ENCODE assay signal across 1 cellular context in the genomic region with DNA sequence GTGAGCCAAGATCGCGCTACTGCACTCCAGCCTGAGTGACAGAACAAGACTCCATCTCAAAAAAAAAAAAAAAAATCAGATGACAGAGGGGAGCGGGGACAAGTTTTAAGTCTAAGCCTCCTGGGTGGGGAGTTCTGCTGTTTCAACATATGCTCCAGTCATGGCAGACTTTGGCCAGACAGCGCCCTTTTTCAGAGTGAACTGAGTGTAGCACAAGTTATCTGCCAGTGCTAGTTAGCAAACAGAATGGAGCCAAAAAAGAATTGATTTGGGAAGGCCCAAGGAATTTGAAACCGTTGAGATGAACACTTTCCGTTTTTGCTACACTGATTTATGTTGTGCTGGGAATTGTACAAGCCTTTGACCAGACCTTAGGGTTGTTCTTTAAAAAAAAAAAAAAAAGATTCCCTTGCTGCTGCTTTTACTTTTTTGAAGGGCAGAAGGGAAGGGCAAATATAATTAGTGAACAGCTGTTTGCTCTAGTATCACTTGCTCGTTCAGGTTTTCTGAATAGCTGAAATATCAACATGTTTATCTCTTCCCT.
A peak's percentile ranks its signal among the peaks of the same experiment; 100 is the strongest.
TF ChIP-seq lines count a peak whose summit lies in the region.

No MANE protein-coding gene starts in this region.

TF ChIP-seq in K562, 482 proteins besides CTCF, POLR2A, EP300 and RAD21:
- TF ChIP-seq, protein P1, sequence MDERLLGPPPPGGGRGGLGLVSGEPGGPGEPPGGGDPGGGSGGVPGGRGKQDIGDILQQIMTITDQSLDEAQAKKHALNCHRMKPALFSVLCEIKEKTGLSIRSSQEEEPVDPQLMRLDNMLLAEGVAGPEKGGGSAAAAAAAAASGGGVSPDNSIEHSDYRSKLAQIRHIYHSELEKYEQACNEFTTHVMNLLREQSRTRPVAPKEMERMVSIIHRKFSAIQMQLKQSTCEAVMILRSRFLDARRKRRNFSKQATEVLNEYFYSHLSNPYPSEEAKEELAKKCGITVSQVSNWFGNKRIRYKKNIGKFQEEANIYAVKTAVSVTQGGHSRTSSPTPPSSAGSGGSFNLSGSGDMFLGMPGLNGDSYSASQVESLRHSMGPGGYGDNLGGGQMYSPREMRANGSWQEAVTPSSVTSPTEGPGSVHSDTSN (CRISPR knock-in tag; IDR thresholded peaks at IDR 0.05; ENCODE audit: low read depth), result no peak
- TF ChIP-seq, protein P1 (tag; conservative IDR thresholded peaks at IDR 0.05; ENCODE audit: low read depth), result 0 out of 2 replicates have a peak, but pooled peaks have one; percentile 14
- TF ChIP-seq, protein P2, sequence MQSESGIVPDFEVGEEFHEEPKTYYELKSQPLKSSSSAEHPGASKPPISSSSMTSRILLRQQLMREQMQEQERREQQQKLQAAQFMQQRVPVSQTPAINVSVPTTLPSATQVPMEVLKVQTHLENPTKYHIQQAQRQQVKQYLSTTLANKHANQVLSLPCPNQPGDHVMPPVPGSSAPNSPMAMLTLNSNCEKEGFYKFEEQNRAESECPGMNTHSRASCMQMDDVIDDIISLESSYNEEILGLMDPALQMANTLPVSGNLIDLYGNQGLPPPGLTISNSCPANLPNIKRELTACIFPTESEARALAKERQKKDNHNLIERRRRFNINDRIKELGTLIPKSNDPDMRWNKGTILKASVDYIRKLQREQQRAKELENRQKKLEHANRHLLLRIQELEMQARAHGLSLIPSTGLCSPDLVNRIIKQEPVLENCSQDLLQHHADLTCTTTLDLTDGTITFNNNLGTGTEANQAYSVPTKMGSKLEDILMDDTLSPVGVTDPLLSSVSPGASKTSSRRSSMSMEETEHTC (IDR thresholded peaks at IDR 0.05), result no peak
- TF ChIP-seq, protein P3, sequence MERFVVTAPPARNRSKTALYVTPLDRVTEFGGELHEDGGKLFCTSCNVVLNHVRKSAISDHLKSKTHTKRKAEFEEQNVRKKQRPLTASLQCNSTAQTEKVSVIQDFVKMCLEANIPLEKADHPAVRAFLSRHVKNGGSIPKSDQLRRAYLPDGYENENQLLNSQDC (CRISPR knock-in tag; IDR thresholded peaks at IDR 0.05), result no peak
- TF ChIP-seq, protein P4, sequence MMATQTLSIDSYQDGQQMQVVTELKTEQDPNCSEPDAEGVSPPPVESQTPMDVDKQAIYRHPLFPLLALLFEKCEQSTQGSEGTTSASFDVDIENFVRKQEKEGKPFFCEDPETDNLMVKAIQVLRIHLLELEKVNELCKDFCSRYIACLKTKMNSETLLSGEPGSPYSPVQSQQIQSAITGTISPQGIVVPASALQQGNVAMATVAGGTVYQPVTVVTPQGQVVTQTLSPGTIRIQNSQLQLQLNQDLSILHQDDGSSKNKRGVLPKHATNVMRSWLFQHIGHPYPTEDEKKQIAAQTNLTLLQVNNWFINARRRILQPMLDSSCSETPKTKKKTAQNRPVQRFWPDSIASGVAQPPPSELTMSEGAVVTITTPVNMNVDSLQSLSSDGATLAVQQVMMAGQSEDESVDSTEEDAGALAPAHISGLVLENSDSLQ (IDR thresholded peaks at IDR 0.05), result peak; percentile 55; the same call in 1 of the 2 replicates
- TF ChIP-seq ZNF274 (IDR thresholded peaks at IDR 0.05; ENCODE audit: borderline replicate concordance, low read depth, low read length), result no peak
- TF ChIP-seq, protein P5, sequence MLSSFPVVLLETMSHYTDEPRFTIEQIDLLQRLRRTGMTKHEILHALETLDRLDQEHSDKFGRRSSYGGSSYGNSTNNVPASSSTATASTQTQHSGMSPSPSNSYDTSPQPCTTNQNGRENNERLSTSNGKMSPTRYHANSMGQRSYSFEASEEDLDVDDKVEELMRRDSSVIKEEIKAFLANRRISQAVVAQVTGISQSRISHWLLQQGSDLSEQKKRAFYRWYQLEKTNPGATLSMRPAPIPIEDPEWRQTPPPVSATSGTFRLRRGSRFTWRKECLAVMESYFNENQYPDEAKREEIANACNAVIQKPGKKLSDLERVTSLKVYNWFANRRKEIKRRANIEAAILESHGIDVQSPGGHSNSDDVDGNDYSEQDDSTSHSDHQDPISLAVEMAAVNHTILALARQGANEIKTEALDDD (IDR thresholded peaks at IDR 0.05), result peak; percentile 53; the same call in 1 of the 2 replicates
- no peak for TF ChIP-seq NR2C2 (CRISPR knock-in tag; IDR thresholded peaks at IDR 0.05)
- TF ChIP-seq NR2C2 (tag; IDR thresholded peaks at IDR 0.05), result 0 out of 2 replicates have a peak, but pooled peaks have one; percentile 24
- TF ChIP-seq CTBP1 (IDR thresholded peaks at IDR 0.05; ENCODE audit: borderline replicate concordance), result no peak
- peak; percentile 52 for TF ChIP-seq DACH1 (IDR thresholded peaks at IDR 0.05; ENCODE audit: partially characterized antibody)
